Comparison of ENCODE assay signal across 1 cellular context in genomic region chr11:748007-748359, GRCh38.
TF ChIP-seq lines count a peak whose summit lies in the region.

No MANE protein-coding gene starts in this region.

TF ChIP-seq in IMR-90, 13 proteins besides CTCF, POLR2A, EP300 and RAD21:
- peak; percentile 15; the same call in 1 of the 2 replicates for TF ChIP-seq USF2 (IDR thresholded peaks at IDR 0.05; ENCODE audit: low read depth, low read length)
- no peak for TF ChIP-seq ELK1 (IDR thresholded peaks at IDR 0.05; ENCODE audit: borderline replicate concordance, low read depth, low read length)
- TF ChIP-seq MAZ (IDR thresholded peaks at IDR 0.05; ENCODE audit: borderline replicate concordance, low read depth, low read length): no peak
- 0 out of 2 replicates have a peak, but pooled peaks have one; percentile 62 for TF ChIP-seq MXI1 (IDR thresholded peaks at IDR 0.05; ENCODE audit: borderline replicate concordance, low read depth, low read length)
- TF ChIP-seq MAFK (IDR thresholded peaks at IDR 0.05; ENCODE audit: low read depth, low read length): no peak
